28 cellular contexts compared by ENCODE assay signal in the genomic region with DNA sequence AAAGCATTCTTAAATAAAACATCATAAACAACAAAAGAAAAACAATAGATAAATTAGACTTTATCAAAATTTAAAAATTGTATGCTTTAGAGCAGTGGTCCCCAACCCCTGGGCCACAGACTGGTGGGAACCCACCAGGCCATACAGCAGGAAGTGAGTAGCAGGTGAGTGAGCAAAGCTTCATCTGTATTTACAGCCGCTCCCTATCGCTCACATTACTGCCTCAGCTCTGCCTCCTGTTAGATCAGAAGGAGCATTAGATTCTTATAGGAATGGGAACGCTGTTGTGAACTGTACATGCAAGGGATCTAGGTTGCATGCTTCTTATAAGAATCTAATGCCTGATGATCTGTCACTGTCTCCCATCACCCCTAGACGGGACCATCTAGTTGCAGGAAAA. TPM values are rescaled to one million over a fixed set of nuclear protein-coding genes. Genes with fewer than 3 reads are reported as not detected.
"Had no signal": no experiment of that assay in that cellular context is flagged by ENCODE, and none has a peak within 500 bp of the region (broad histone marks: within the 10 kb centered on the region; RNA-seq: fewer than 3 reads in every experiment).

No MANE protein-coding gene starts in this region.

- H3K27me3 ChIP-seq: colonic mucosa, foreskin keratinocyte, gastrocnemius medialis, gastroesophageal sphincter, heart left ventricle, heart right ventricle, hepatocyte had no signal

- H3K4me1 Mint-ChIP-seq: endodermal cell had no signal

- H3K9me3 Mint-ChIP-seq: dendritic cell treated with granulocyte-macrophage colony-stimulating factor and Interleukin-4, amounts not matched to agents 40 ng/mL and 50 ng/mL, for 4 days; effector memory CD8-positive, alpha-beta T cell; endodermal cell had no signal

- H3K36me3 ChIP-seq: colonic mucosa, esophagus muscularis mucosa, esophagus squamous epithelium, gastrocnemius medialis, gastroesophageal sphincter, heart left ventricle, heart right ventricle had no signal

- H3K9me3 ChIP-seq: colonic mucosa, esophagus muscularis mucosa, esophagus squamous epithelium, gastrocnemius medialis, gastroesophageal sphincter, heart left ventricle, heart right ventricle had no signal

- DNase-seq: colonic mucosa; cortex of kidney; dermis blood vessel endothelial cell; effector CD4-positive, alpha-beta T cell; effector CD8-positive, alpha-beta T cell; effector memory CD4-positive, alpha-beta T cell; effector memory CD8-positive, alpha-beta T cell; endodermal cell; erythroblast; esophagus squamous epithelium; foreskin fibroblast; foreskin keratinocyte; foreskin melanocyte; gastrocnemius medialis; glutamatergic neuron; heart left ventricle; heart right ventricle; hippocampal formation had no signal

- H3K4me3 ChIP-seq: colonic mucosa, coronary artery, esophagus muscularis mucosa, esophagus squamous epithelium, gastrocnemius medialis, gastroesophageal sphincter, heart left ventricle, heart right ventricle, hepatocyte had no signal

- H3K27me3 Mint-ChIP-seq: dendritic cell treated with granulocyte-macrophage colony-stimulating factor and Interleukin-4, amounts not matched to agents 40 ng/mL and 50 ng/mL, for 4 days; effector memory CD8-positive, alpha-beta T cell had no signal

- H3K27ac ChIP-seq: colonic mucosa, coronary artery, epithelial cell of prostate, esophagus muscularis mucosa, esophagus squamous epithelium, foreskin keratinocyte, gastrocnemius medialis, gastroesophageal sphincter, heart left ventricle, heart right ventricle, hepatocyte had no signal

- H3K4me3 Mint-ChIP-seq: dendritic cell treated with granulocyte-macrophage colony-stimulating factor and Interleukin-4, amounts not matched to agents 40 ng/mL and 50 ng/mL, for 4 days; effector memory CD8-positive, alpha-beta T cell; endodermal cell had no signal

- ATAC-seq: effector memory CD8-positive, alpha-beta T cell; esophagus mucosa; foreskin keratinocyte; gastrocnemius medialis; gastroesophageal sphincter; heart left ventricle; heart right ventricle had no signal

- H3K27ac Mint-ChIP-seq: dendritic cell treated with granulocyte-macrophage colony-stimulating factor and Interleukin-4, amounts not matched to agents 40 ng/mL and 50 ng/mL, for 4 days; effector memory CD8-positive, alpha-beta T cell; endodermal cell had no signal

- H3K4me1 ChIP-seq: colonic mucosa, foreskin keratinocyte had no signal

RNA-seq across cellular contexts. Expression of a gene that starts 51.5 kb away (rescaled TPM):
- total RNA-seq: dermis blood vessel endothelial cell, dermis microvascular lymphatic vessel endothelial cell, endothelial cell of umbilical vein, glomerular endothelial cell had no signal
- polyA plus RNA-seq: endothelial cell of umbilical vein had no signal
